8 cellular contexts compared by ENCODE assay signal in genomic region chr3:50299929-50300680, GRCh38. TPM values are rescaled to one million over a fixed set of nuclear protein-coding genes. Genes with fewer than 3 reads are reported as not detected.
A peak's percentile ranks its signal among the peaks of the same experiment; 100 is the strongest.
DNase-seq lines count a peak whose midpoint lies in the region; ATAC-seq and TF ChIP-seq lines count a peak whose summit lies in the region.

No MANE protein-coding gene starts in this region.

- peak overlapping the region; percentile 97 for H3K4me3 Mint-ChIP-seq in activated CD4-positive, alpha-beta T cell treated with anti-CD3 and anti-CD28 coated beads for 36 hours
- peak overlapping the region; percentile 96 for H3K4me3 Mint-ChIP-seq in endothelial cell (ENCODE audit: unreplicated experiment)

- peak; percentile 40 for DNase-seq in activated CD4-positive, alpha-beta T cell treated with anti-CD3 and anti-CD28 coated beads for 36 hours
- DNase-seq in activated CD4-positive, alpha-beta T cell treated with anti-CD3 and anti-CD28 coated beads for 48 hours = no peak
- DNase-seq in SKM-1 treated with dmso at 0.1 percent for 144 hours (lab: John Stamatoyannopoulos, UW; ENCODE audit: unreplicated experiment) = peak; percentile 77
- no peak for DNase-seq in endothelial cell (ENCODE audit: low spot score)
- peak; percentile 17 for DNase-seq in myocyte (ENCODE audit: low read depth)
- no peak for DNase-seq in cortex of kidney (lab: John Stamatoyannopoulos, UW)

- ATAC-seq in activated CD4-positive, alpha-beta T cell treated with anti-CD3 and anti-CD28 coated beads for 36 hours = peak; percentile 14
- no peak for ATAC-seq in GM18858 (IDR thresholded peaks at IDR 0.05; ENCODE audit: unreplicated experiment)
- no peak for ATAC-seq in activated CD4-positive, CD25-positive, alpha-beta regulatory T cell treated with anti-CD3 and anti-CD28 coated beads, Interleukin-2, amount 50 U/mL, for 24 hours

- H3K36me3 Mint-ChIP-seq in activated CD4-positive, alpha-beta T cell treated with anti-CD3 and anti-CD28 coated beads for 36 hours (ENCODE audit: low read depth) = no peaks in the 10 kb centered on the region
- H3K36me3 Mint-ChIP-seq in endothelial cell (ENCODE audit: low read depth, unreplicated experiment) = no peaks in the 10 kb centered on the region

- intact Hi-C loops in activated CD4-positive, alpha-beta T cell treated with anti-CD3 and anti-CD28 coated beads for 36 hours (cut with DNase I, micrococcal nuclease) = loop anchor here (1.0 to 10.0 kb wide), 19 partner anchors 21 to 1757 kb away; partner anchors contain the start of genes TMEM115 (in 2 of the 2), CYB561D2 (in 1 of the 2), DUSP7 (in 1 of the 2) and GMPPB (in 1 of the 2)

- H3K4me1 Mint-ChIP-seq in activated CD4-positive, alpha-beta T cell treated with anti-CD3 and anti-CD28 coated beads for 36 hours = peaks cover 19% of the 10 kb centered on the region
- H3K4me1 Mint-ChIP-seq in endothelial cell (ENCODE audit: unreplicated experiment) = peaks cover 12% of the 10 kb centered on the region

- no peaks in the 10 kb centered on the region for H3K27me3 Mint-ChIP-seq in activated CD4-positive, alpha-beta T cell treated with anti-CD3 and anti-CD28 coated beads for 36 hours
- peaks cover 4% of the 10 kb centered on the region for H3K27me3 Mint-ChIP-seq in endothelial cell (ENCODE audit: unreplicated experiment)

- CTCF ChIA-PET in activated CD4-positive, alpha-beta T cell treated with anti-CD3 and anti-CD28 coated beads for 36 hours (lab: Charles Lee) = interaction anchor here (0.5 to 1.9 kb wide), 13 partner anchors 8 to 342 kb away, joined by 3 to 16 read pairs (median 4); partner anchors contain the start of genes IFRD2 and TUSC2

- no peaks in the 10 kb centered on the region for H3K9me3 Mint-ChIP-seq in activated CD4-positive, alpha-beta T cell treated with anti-CD3 and anti-CD28 coated beads for 36 hours (ENCODE audit: low read depth)
- no peaks in the 10 kb centered on the region for H3K9me3 Mint-ChIP-seq in endothelial cell (ENCODE audit: unreplicated experiment)

- no peak for TF ChIP-seq CTCF in endothelial cell (IDR thresholded peaks at IDR 0.05; ENCODE audit: unreplicated experiment)

- H3K27ac Mint-ChIP-seq in activated CD4-positive, alpha-beta T cell treated with anti-CD3 and anti-CD28 coated beads for 36 hours = peak overlapping the region; percentile 90
- H3K27ac Mint-ChIP-seq in endothelial cell (ENCODE audit: unreplicated experiment) = peak overlapping the region; percentile 70

- POLR2A ChIA-PET in activated CD4-positive, alpha-beta T cell treated with anti-CD3 and anti-CD28 coated beads for 36 hours (lab: Charles Lee) = interaction anchor here (0.5 to 1.6 kb wide), 11 partner anchors 21 to 939 kb away, joined by 3 to 10 read pairs (median 3); partner anchors contain the start of genes CACNA2D2, GNAI2, HYAL2 and NPRL2

RNA-seq across cellular contexts. Expression of gene HYAL3, which starts 0.9 kb away (rescaled TPM):
- 1 to 10 TPM; 4.5 to 5.4 TPM for total RNA-seq in activated CD4-positive, alpha-beta T cell treated with anti-CD3 and anti-CD28 coated beads for 36 hours
- total RNA-seq in endothelial cell (ENCODE audit: unreplicated experiment) (12.7 TPM), myocyte (2.9 and 7.4 TPM in 2 replicates)
- polyA plus RNA-seq in myocyte (2012) = 5.8 TPM

RNA-seq across cellular contexts. Expression of gene NAA80, which starts 0.9 kb away (rescaled TPM):
- 10 to 100 TPM; 17.6 to 18.7 TPM for total RNA-seq in activated CD4-positive, alpha-beta T cell treated with anti-CD3 and anti-CD28 coated beads for 36 hours
- total RNA-seq in endothelial cell (ENCODE audit: unreplicated experiment) = 17.1 TPM
- 16.7 and 20.1 TPM in 2 replicates for total RNA-seq in myocyte
- polyA plus RNA-seq in myocyte (2012) = 15.0 TPM

RNA-seq across cellular contexts. Expression of gene HYAL1, which starts 3.3 kb away (rescaled TPM):
- total RNA-seq in activated CD4-positive, alpha-beta T cell treated with anti-CD3 and anti-CD28 coated beads for 36 hours = under 1 TPM in 1 of 2 experiments, not detected in 1; 0.37 TPM
- 1.6 TPM for total RNA-seq in endothelial cell (ENCODE audit: unreplicated experiment)
- 0.26 and 0.56 TPM in 2 replicates for total RNA-seq in myocyte
- polyA plus RNA-seq in myocyte (2012) = 0.49 TPM

RNA-seq across cellular contexts. Expression of gene IFRD2, which starts 7.9 kb away (rescaled TPM):
- total RNA-seq in activated CD4-positive, alpha-beta T cell treated with anti-CD3 and anti-CD28 coated beads for 36 hours = 100 to 1,000 TPM; 100 to 125 TPM
- 43.2 TPM for total RNA-seq in endothelial cell (ENCODE audit: unreplicated experiment)
- 99.0 and 99.1 TPM in 2 replicates for total RNA-seq in myocyte
- polyA plus RNA-seq in myocyte (2012) = 55.1 TPM

RNA-seq across cellular contexts. Expression of gene LSMEM2, which starts 21.2 kb away (rescaled TPM):
- total RNA-seq in activated CD4-positive, alpha-beta T cell treated with anti-CD3 and anti-CD28 coated beads for 36 hours = not detected
- total RNA-seq in endothelial cell (ENCODE audit: unreplicated experiment) (0.18 TPM), myocyte (0.47 and 2.7 TPM in 2 replicates)
- polyA plus RNA-seq in myocyte (2012) = 1.2 TPM

Comparison
In these comparisons a context has a peak if more than half of its experiments do, and no peak if none do; other contexts are left out.
1. DNase-seq: peak in activated CD4-positive, alpha-beta T cell treated with anti-CD3 and anti-CD28 coated beads for 36 hours (single experiment), SKM-1 treated with dmso at 0.1 percent for 144 hours (single experiment) and myocyte (single experiment); none in activated CD4-positive, alpha-beta T cell treated with anti-CD3 and anti-CD28 coated beads for 48 hours (single experiment), endothelial cell (single experiment) and cortex of kidney (single experiment).